18 cellular contexts compared by ENCODE assay signal in the genomic region with DNA sequence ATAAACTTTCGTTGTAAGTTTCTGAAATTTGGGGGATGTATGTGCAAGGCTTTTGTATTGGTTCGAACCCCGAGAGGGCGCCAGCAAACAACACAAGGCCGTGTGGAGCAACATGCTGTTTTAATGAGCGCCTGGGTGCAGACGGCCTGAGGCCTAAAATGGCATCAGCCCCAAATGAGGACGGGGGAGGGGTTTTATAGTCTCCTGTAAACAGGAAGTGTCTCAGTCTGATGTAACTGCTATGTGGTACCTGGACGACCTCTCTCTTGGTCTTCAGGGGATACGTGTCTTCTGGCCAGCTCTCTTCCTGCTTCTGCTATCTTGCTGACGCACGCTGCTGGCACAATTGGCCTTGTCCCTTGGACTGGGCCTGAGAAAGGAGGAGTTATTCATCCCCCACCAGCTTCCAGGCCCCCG.
DNase-seq lines count a peak whose midpoint lies in the region; ATAC-seq, FAIRE-seq and TF ChIP-seq lines count a peak whose summit lies in the region.
"Had no signal": no experiment of that assay in that cellular context is flagged by ENCODE, and none has a peak within 500 bp of the region (broad histone marks: within the 10 kb centered on the region; RNA-seq: fewer than 3 reads in every experiment).

No MANE protein-coding gene starts in this region.

- H2AFZ ChIP-seq in neural progenitor cell (replicated peaks), result peak overlapping the region; percentile 55

- no peaks in the 10 kb centered on the region for H3K36me3 ChIP-seq in neural progenitor cell

- TF ChIP-seq POLR2A in H54 (IDR thresholded peaks at IDR 0.05; ENCODE audit: low read depth, low read length), result no peak

- H3K4me3 Mint-ChIP-seq in neural progenitor cell, result no peak overlapping the region
- H3K4me3 Mint-ChIP-seq: activated naive CD8-positive, alpha-beta T cell treated with anti-CD3 and anti-CD28 coated beads, Interleukin-2, amount 50 U/mL, for 24 hours; CD14-positive monocyte; IgD-negative memory B cell; naive thymus-derived CD4-positive, alpha-beta T cell had no signal

- H3K9me3 ChIP-seq in neural progenitor cell (ENCODE audit: low read depth), result no peaks in the 10 kb centered on the region

- ATAC-seq in Right ventricle myocardium superior (ENCODE audit: poor library complexity) (peak; percentile 79), HG03025 (IDR thresholded peaks at IDR 0.05; ENCODE audit: low FRiP score, unreplicated experiment) (no peak)
- ATAC-seq: activated naive CD8-positive, alpha-beta T cell treated with anti-CD3 and anti-CD28 coated beads, Interleukin-2, amount 50 U/mL, for 24 hours; esophagus mucosa; naive thymus-derived CD4-positive, alpha-beta T cell had no signal

- H3K27me3 ChIP-seq in neural progenitor cell, result no peaks in the 10 kb centered on the region

- H3K4me1 Mint-ChIP-seq in neural progenitor cell, result peaks cover 20% of the 10 kb centered on the region
- H3K4me1 Mint-ChIP-seq: activated naive CD8-positive, alpha-beta T cell treated with anti-CD3 and anti-CD28 coated beads, Interleukin-2, amount 50 U/mL, for 24 hours; CD14-positive monocyte; IgD-negative memory B cell; naive thymus-derived CD4-positive, alpha-beta T cell had no signal

- DNase-seq in GM12865 (ENCODE audit: low read depth) (peak; percentile 18), RPMI8226 (peak; percentile 55), Right ventricle myocardium superior (peak; percentile 77), neural progenitor cell (ENCODE audit: low spot score) (peak; percentile 30), SIG-M5 (lab: John Stamatoyannopoulos, UW) (no peak), H54 (ENCODE audit: insufficient read length, low spot score) (no peak), HK-2 (ENCODE audit: unreplicated experiment) (no peak)
- DNase-seq: activated CD4-positive, alpha-beta T cell treated with anti-CD3 and anti-CD28 coated beads for 1 hour; activated naive CD8-positive, alpha-beta T cell treated with anti-CD3 and anti-CD28 coated beads, Interleukin-2, amount 50 U/mL, for 24 hours; H7; mammary epithelial cell; naive thymus-derived CD4-positive, alpha-beta T cell; NCI-H2081 had no signal

- H3K79me2 ChIP-seq in neural progenitor cell (ENCODE audit: low read depth), result no peaks in the 10 kb centered on the region

- H3F3A ChIP-seq in neural progenitor cell (ENCODE audit: low read depth), result no peaks in the 10 kb centered on the region

- no peaks in the 10 kb centered on the region for H4K20me1 ChIP-seq in neural progenitor cell (ENCODE audit: low read depth)

- FAIRE-seq in H54 (lab: Jason Lieb, UNC), result no peak

- H3K27me3 Mint-ChIP-seq in neural progenitor cell (ENCODE audit: insufficient read depth, low read depth), result no peaks in the 10 kb centered on the region
- H3K27me3 Mint-ChIP-seq: activated naive CD8-positive, alpha-beta T cell treated with anti-CD3 and anti-CD28 coated beads, Interleukin-2, amount 50 U/mL, for 24 hours; IgD-negative memory B cell; naive thymus-derived CD4-positive, alpha-beta T cell had no signal

- H3K27ac ChIP-seq in neural progenitor cell, result no peak overlapping the region
- H3K27ac ChIP-seq: SK-N-MC had no signal

- H3K4me2 ChIP-seq in neural progenitor cell, result no peak overlapping the region

- H3K4me3 ChIP-seq in GM12865 (ENCODE audit: low read depth, low read length) (no peak overlapping the region), neural progenitor cell (no peak overlapping the region)
- H3K4me3 ChIP-seq: SK-N-MC had no signal

- no peaks in the 10 kb centered on the region for H3K36me3 Mint-ChIP-seq in neural progenitor cell
- H3K36me3 Mint-ChIP-seq: CD14-positive monocyte, IgD-negative memory B cell had no signal

- no peak overlapping the region for H3K9ac ChIP-seq in neural progenitor cell

- TF ChIP-seq CTCF in GM12865 (IDR thresholded peaks at IDR 0.05; ENCODE audit: insufficient read depth, low read depth, low read length, missing control alignments) (no peak), neural progenitor cell (IDR thresholded peaks at IDR 0.05) (peak; percentile 19)

- intact Hi-C loops in Right ventricle myocardium superior (cut with DNase I), result no loop called here

- peaks cover 37% of the 10 kb centered on the region for H3K4me1 ChIP-seq in neural progenitor cell

- H3K9me3 Mint-ChIP-seq in neural progenitor cell, result no peaks in the 10 kb centered on the region

- no peak overlapping the region for H3K27ac Mint-ChIP-seq in neural progenitor cell
- H3K27ac Mint-ChIP-seq: activated naive CD8-positive, alpha-beta T cell treated with anti-CD3 and anti-CD28 coated beads, Interleukin-2, amount 50 U/mL, for 24 hours; CD14-positive monocyte; IgD-negative memory B cell; naive thymus-derived CD4-positive, alpha-beta T cell had no signal

Comparison
In these comparisons a context has a peak if more than half of its experiments do, and no peak if none do; other contexts are left out.
1. DNase-seq: peak in GM12865 (single experiment), RPMI8226 (single experiment), Right ventricle myocardium superior (single experiment) and neural progenitor cell (single experiment); none in SIG-M5 (single experiment), H54 (single experiment) and HK-2 (single experiment).